1 cellular context compared by ENCODE assay signal in genomic region chr5:54580997-54581741, GRCh38.
TF ChIP-seq lines count a peak whose summit lies in the region.

No MANE protein-coding gene starts in this region.

TF ChIP-seq in H1, 55 proteins besides CTCF, POLR2A, EP300 and RAD21 (continued from another document):
- no peak for TF ChIP-seq CHD2 (IDR thresholded peaks at IDR 0.05; ENCODE audit: low read length)
- TF ChIP-seq NRF1 (IDR thresholded peaks at IDR 0.05; ENCODE audit: low read depth, low read length): no peak
- TF ChIP-seq E2F6 (IDR thresholded peaks at IDR 0.05): no peak
- TF ChIP-seq POU5F1 (IDR thresholded peaks at IDR 0.05; ENCODE audit: low read depth, low read length): no peak
- TF ChIP-seq JUN (IDR thresholded peaks at IDR 0.05; ENCODE audit: low read depth, low read length): no peak
